In genomic region chr15:92869977-92870644, GRCh38 we compare ENCODE assay signal across 12 cellular contexts. TPM values are rescaled to one million over a fixed set of nuclear protein-coding genes. Genes with fewer than 3 reads are reported as not detected.
DNase-seq lines count a peak whose midpoint lies in the region; ATAC-seq, FAIRE-seq and TF ChIP-seq lines count a peak whose summit lies in the region.
"Had no signal": no experiment of that assay in that cellular context is flagged by ENCODE, and none has a peak within 500 bp of the region (broad histone marks: within the 10 kb centered on the region; RNA-seq: fewer than 3 reads in every experiment).

No MANE protein-coding gene starts in this region.

- H3K4me3 ChIP-seq in astrocyte (ENCODE audit: insufficient read depth, low read depth, low read length), result no peak overlapping the region

- no peaks in the 10 kb centered on the region for H3K4me1 ChIP-seq in astrocyte (ENCODE audit: insufficient read depth, low read length)

- H3K4me2 ChIP-seq in astrocyte (ENCODE audit: low read length), result no peak overlapping the region

- no peak overlapping the region for H3K27ac ChIP-seq in astrocyte (ENCODE audit: low read depth, low read length)

- H3K9me3 ChIP-seq in astrocyte (ENCODE audit: insufficient read depth, low read depth, low read length) (no peaks in the 10 kb centered on the region), T-helper 17 cell (ENCODE audit: control insufficient read depth, low read length, poor library complexity, severe bottlenecking) (no peaks in the 10 kb centered on the region)

- H3K27me3 Mint-ChIP-seq in astrocyte (ENCODE audit: low read depth, unreplicated experiment), result no peaks in the 10 kb centered on the region
- H3K27me3 Mint-ChIP-seq in stimulated activated memory B cell treated with anti-CD40 and anti-IgM and Interleukin-4, amounts not matched to agents 10 μg/mL and 1 μg/mL and 100 μg/mL, for 72 hours, result no peaks in the 10 kb centered on the region
- no peaks in the 10 kb centered on the region for H3K27me3 Mint-ChIP-seq in T-helper 17 cell

- peaks cover 7% of the 10 kb centered on the region for H3K4me1 Mint-ChIP-seq in astrocyte (ENCODE audit: low read depth, unreplicated experiment)
- no peaks in the 10 kb centered on the region for H3K4me1 Mint-ChIP-seq in stimulated activated memory B cell treated with anti-CD40 and anti-IgM and Interleukin-4, amounts not matched to agents 10 μg/mL and 1 μg/mL and 100 μg/mL, for 72 hours
- H3K4me1 Mint-ChIP-seq in T-helper 17 cell, result peaks cover 8% of the 10 kb centered on the region

- H2AFZ ChIP-seq in astrocyte (ENCODE audit: low read depth, low read length), result peak overlapping the region; percentile 32

- TF ChIP-seq CTCF in astrocyte (IDR thresholded peaks at IDR 0.05; ENCODE audit: insufficient read depth, low read depth, low read length), result no peak

- intact Hi-C loops in left ventricle myocardium superior (cut with micrococcal nuclease), result no loop called here

- peaks cover 3% of the 10 kb centered on the region for H3K9me3 Mint-ChIP-seq in astrocyte (ENCODE audit: unreplicated experiment)
- no peaks in the 10 kb centered on the region for H3K9me3 Mint-ChIP-seq in stimulated activated memory B cell treated with anti-CD40 and anti-IgM and Interleukin-4, amounts not matched to agents 10 μg/mL and 1 μg/mL and 100 μg/mL, for 72 hours

- H3K4me3 Mint-ChIP-seq in astrocyte (ENCODE audit: unreplicated experiment) (no peak overlapping the region), T-helper 17 cell (no peak overlapping the region)
- H3K4me3 Mint-ChIP-seq in stimulated activated memory B cell treated with anti-CD40 and anti-IgM and Interleukin-4, amounts not matched to agents 10 μg/mL and 1 μg/mL and 100 μg/mL, for 72 hours, result no peak overlapping the region

- H3K36me3 ChIP-seq in astrocyte (ENCODE audit: insufficient read depth, low read length), result no peaks in the 10 kb centered on the region

- H4K20me1 ChIP-seq in astrocyte (ENCODE audit: insufficient read depth, low read length), result no peaks in the 10 kb centered on the region

- H3K36me3 Mint-ChIP-seq in astrocyte (ENCODE audit: low read depth, unreplicated experiment), result no peaks in the 10 kb centered on the region
- no peaks in the 10 kb centered on the region for H3K36me3 Mint-ChIP-seq in stimulated activated memory B cell treated with anti-CD40 and anti-IgM and Interleukin-4, amounts not matched to agents 10 μg/mL and 1 μg/mL and 100 μg/mL, for 72 hours
- H3K36me3 Mint-ChIP-seq in T-helper 17 cell (ENCODE audit: low read depth), result no peaks in the 10 kb centered on the region

- H3K9ac ChIP-seq in astrocyte (ENCODE audit: low read length), result no peak overlapping the region

- H3K79me2 ChIP-seq in astrocyte (ENCODE audit: insufficient read depth, low read length), result no peaks in the 10 kb centered on the region

- H3K27me3 ChIP-seq in astrocyte (ENCODE audit: insufficient read depth, low read length), result no peaks in the 10 kb centered on the region

- no peak for FAIRE-seq in astrocyte (lab: Jason Lieb, UNC)
- FAIRE-seq: endometrium had no signal

- ATAC-seq in left ventricle myocardium superior (peak; percentile 76), T-helper 17 cell (no peak), GM21529 (IDR thresholded peaks at IDR 0.05; ENCODE audit: unreplicated experiment) (no peak)
- ATAC-seq in stimulated activated memory B cell treated with anti-CD40 and anti-IgM and Interleukin-4, amounts not matched to agents 10 μg/mL and 1 μg/mL and 100 μg/mL, for 72 hours, result no peak

- DNase-seq in HUDEP-2 (lab: John Stamatoyannopoulos, UW; ENCODE audit: unreplicated experiment in 76 of 76), result peak in 40 of 76 experiments; percentile 6 to 58 (median 28)
- no peak for DNase-seq in astrocyte (ENCODE audit: low read depth)
- DNase-seq in left ventricle myocardium superior, result no peak
- no peak for DNase-seq in activated effector memory CD4-positive, alpha-beta T cell treated with anti-CD3 and anti-CD28 coated beads, Interleukin-2, amount 50 U/mL, for 16 hours
- DNase-seq in T-helper 17 cell, result no peak
- DNase-seq in NCI-H1417 treated with DMSO at 0.1 percent for 48 hours (lab: John Stamatoyannopoulos, UW), result no peak
- DNase-seq: activated effector memory CD4-positive, alpha-beta T cell treated with Interleukin-2 at 50 U/mL for 16 hours; DMS79; MM.1S had no signal

- H3K27ac Mint-ChIP-seq in astrocyte (ENCODE audit: unreplicated experiment) (no peak overlapping the region), T-helper 17 cell (no peak overlapping the region)
- H3K27ac Mint-ChIP-seq in stimulated activated memory B cell treated with anti-CD40 and anti-IgM and Interleukin-4, amounts not matched to agents 10 μg/mL and 1 μg/mL and 100 μg/mL, for 72 hours, result peak overlapping the region; percentile 13

RNA-seq across cellular contexts. Expression of gene CHD2, which starts 30.0 kb away (rescaled TPM):
- 90.0 and 105 TPM in 2 replicates for total RNA-seq in astrocyte
- total RNA-seq in left ventricle myocardium superior, result 57.2 TPM
- total RNA-seq in T-helper 17 cell, result 100 to 1,000 TPM; 505 to 520 TPM

Comparison
In these comparisons a context has a peak if more than half of its experiments do, and no peak if none do; other contexts are left out.
1. DNase-seq: peak in HUDEP-2 (40 of 76); none in astrocyte (single experiment), left ventricle myocardium superior (single experiment), activated effector memory CD4-positive, alpha-beta T cell treated with anti-CD3 and anti-CD28 coated beads, Interleukin-2, amount 50 U/mL, for 16 hours (single experiment), T-helper 17 cell (0 of 3) and NCI-H1417 treated with DMSO at 0.1 percent for 48 hours (single experiment).